Comparison of ENCODE assay signal across 6 cellular contexts in genomic region chrX:74319321-74319720, GRCh38. TPM values are rescaled to one million over a fixed set of nuclear protein-coding genes. Genes with fewer than 3 reads are reported as not detected.
"Had no signal": no experiment of that assay in that cellular context is flagged by ENCODE, and none has a peak within 500 bp of the region (broad histone marks: within the 10 kb centered on the region; RNA-seq: fewer than 3 reads in every experiment).

No MANE protein-coding gene starts in this region.

RNA-seq across cellular contexts. Expression of gene ZCCHC13, which starts 15.3 kb away (rescaled TPM):
- total RNA-seq: GM23248, GM23338, H4, H7, H9, HFFc6 had no signal
- polyA plus RNA-seq: GM23248, GM23338 had no signal
